1 cellular context compared by ENCODE assay signal in the genomic region with DNA sequence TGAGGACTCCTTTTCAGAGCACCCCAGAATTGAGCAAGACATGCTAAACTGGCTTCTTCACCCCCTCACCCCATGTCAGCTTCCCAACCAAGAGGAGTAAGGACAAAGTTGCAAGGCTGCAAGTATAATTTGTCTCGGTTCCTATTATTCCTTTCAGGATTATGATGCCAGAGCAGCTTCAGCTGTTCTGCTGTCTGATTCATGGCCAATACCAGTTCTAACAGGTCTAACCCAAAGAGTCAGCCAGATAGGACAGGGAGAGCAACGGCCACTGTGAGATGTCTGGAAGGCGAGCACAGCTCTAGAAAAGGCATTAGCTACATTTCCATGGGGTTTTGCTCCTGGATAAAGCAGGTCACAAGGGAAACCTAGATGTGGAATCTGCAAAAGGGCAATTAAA.
TF ChIP-seq lines count a peak whose summit lies in the region.

No MANE protein-coding gene starts in this region.

TF ChIP-seq in IMR-90, 13 proteins besides CTCF, POLR2A, EP300 and RAD21 (continued from another document):
- TF ChIP-seq, protein P1, sequence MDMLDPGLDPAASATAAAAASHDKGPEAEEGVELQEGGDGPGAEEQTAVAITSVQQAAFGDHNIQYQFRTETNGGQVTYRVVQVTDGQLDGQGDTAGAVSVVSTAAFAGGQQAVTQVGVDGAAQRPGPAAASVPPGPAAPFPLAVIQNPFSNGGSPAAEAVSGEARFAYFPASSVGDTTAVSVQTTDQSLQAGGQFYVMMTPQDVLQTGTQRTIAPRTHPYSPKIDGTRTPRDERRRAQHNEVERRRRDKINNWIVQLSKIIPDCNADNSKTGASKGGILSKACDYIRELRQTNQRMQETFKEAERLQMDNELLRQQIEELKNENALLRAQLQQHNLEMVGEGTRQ (IDR thresholded peaks at IDR 0.05; ENCODE audit: low read depth, low read length): no peak
- TF ChIP-seq SMC3 (IDR thresholded peaks at IDR 0.05; ENCODE audit: low read depth, low read length): no peak
- no peak for TF ChIP-seq RFX5 (IDR thresholded peaks at IDR 0.05; ENCODE audit: low read depth, low read length)
- TF ChIP-seq MAFK (IDR thresholded peaks at IDR 0.05; ENCODE audit: low read depth, low read length): no peak
- TF ChIP-seq NFE2L2 (IDR thresholded peaks at IDR 0.05; ENCODE audit: low read depth, low read length): no peak
- TF ChIP-seq RCOR1 (IDR thresholded peaks at IDR 0.05; ENCODE audit: insufficient replicate concordance, low read length): no peak
